8 cellular contexts compared by ENCODE assay signal in the genomic region with DNA sequence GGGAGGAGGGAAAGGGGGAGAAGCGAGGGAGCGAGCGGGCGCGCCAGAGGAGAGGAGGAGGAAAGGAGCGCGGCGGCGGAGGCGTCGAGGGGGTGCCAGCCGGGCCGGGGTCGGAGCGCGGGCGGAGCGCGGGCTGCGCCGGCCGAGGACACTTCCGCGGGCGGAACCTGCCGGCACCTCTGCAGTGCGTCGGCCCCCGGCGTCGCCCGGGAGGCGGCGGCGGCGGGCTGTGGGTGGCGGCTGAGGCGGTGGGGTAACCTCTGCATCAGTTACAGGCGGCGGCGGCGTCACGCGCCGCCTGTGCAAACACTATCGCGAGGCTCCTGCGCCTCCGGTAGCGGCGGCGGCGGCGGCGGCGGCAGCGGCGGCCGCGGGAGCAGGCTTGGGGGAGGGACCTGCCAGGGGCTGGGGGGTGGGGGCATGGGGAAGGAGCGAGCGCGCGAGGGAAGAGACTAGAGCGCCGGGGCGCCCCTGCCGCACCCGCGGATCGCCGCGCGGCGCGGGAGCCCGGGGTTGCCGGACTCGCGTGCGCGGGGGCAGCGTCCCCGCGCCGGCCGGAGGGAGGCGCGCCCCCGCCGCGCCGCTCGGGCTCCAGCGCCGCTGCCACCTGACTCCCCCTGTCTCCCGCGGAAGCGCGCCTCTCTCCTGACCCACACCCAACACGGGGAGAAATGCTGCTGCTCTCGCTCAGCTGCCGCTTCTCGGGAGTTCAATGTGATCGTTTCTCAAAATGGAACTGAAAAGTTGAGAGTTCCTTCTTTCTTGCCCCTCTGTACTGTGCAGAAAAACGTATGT. TPM values are rescaled to one million over a fixed set of nuclear protein-coding genes. Genes with fewer than 3 reads are reported as not detected.
DNase-seq lines count a peak whose midpoint lies in the region; ATAC-seq and TF ChIP-seq lines count a peak whose summit lies in the region.

TLK1 (minus strand) TSS at position 264 of the 795 bp plus-strand sequence. CDS start 465 bp downstream, outside the sequence.

- TF ChIP-seq POLR2A in GM10847 (IDR thresholded peaks at IDR 0.05; ENCODE audit: extremely low read depth, insufficient read length) = peak; percentile 27

- H3K27me3 Mint-ChIP-seq in T-cell (no peaks in the 10 kb centered on the region), progenitor cell of endocrine pancreas (no peaks in the 10 kb centered on the region)

- H3K4me3 ChIP-seq in heart right ventricle (peak within 1 kb of the TSS; percentile 63 to 88 (median 80)), upper lobe of right lung (peak within 1 kb of the TSS; percentile 77)

- peak; percentile 61 for ATAC-seq in HG02571 (IDR thresholded peaks at IDR 0.05; ENCODE audit: unreplicated experiment)
- peak; percentile 74 to 81 (median 80) for ATAC-seq in T-cell (replicated peaks in 1 of 4)
- ATAC-seq in heart right ventricle = peak; percentile 75 to 84 (median 81)
- peak; percentile 90 for ATAC-seq in upper lobe of right lung

- 0 to 1% (median 1%) methylated on average over 59 to 106 of the region's 106 CpGs for WGBS in adipose tissue, 3 donors
- WGBS in heart right ventricle, 2 donors = 0% methylated on average over 54 to 106 of the region's 106 CpGs

- H3K4me1 ChIP-seq in heart right ventricle (peaks cover 0 to 47% (median 14%) of the 10 kb centered on the region in 9 donors), upper lobe of right lung (peaks cover 11% of the 10 kb centered on the region)

- POLR2A ChIA-PET in T-cell (lab: Charles Lee) = interaction anchor here (0.6 to 0.7 kb wide), 6 partner anchors 44 to 1334 kb away, joined by 3 to 6 read pairs (median 4); partner anchors contain the start of gene UBR3 (in 1 of the 2)

- H3K27ac Mint-ChIP-seq in T-cell = peak within 1 kb of the TSS; percentile 92 to 95
- peak within 1 kb of the TSS; percentile 97 for H3K27ac Mint-ChIP-seq in progenitor cell of endocrine pancreas

- peak within 1 kb of the TSS; percentile 93 to 98 (median 95) for H3K4me3 Mint-ChIP-seq in T-cell
- peak within 1 kb of the TSS; percentile 94 for H3K4me3 Mint-ChIP-seq in progenitor cell of endocrine pancreas (ENCODE audit: low read depth)

- H3K4me1 Mint-ChIP-seq in T-cell = peaks cover 60 to 74% (median 61%) of the 10 kb centered on the region in 3 donors
- peaks cover 18% of the 10 kb centered on the region for H3K4me1 Mint-ChIP-seq in progenitor cell of endocrine pancreas (ENCODE audit: low read depth)

- H3K27me3 ChIP-seq in heart right ventricle (no peaks in the 10 kb centered on the region), upper lobe of right lung (no peaks in the 10 kb centered on the region)

- CTCF ChIA-PET in T-cell (lab: Charles Lee) = interaction anchor here (0.6 to 0.7 kb wide), 7 partner anchors 74 to 256 kb away, joined by 4 to 5 read pairs (median 4); no protein-coding TSS in a partner anchor

- H3K36me3 ChIP-seq in heart right ventricle (no peaks in the 10 kb centered on the region), upper lobe of right lung (no peaks in the 10 kb centered on the region)

- H3K36me3 Mint-ChIP-seq in T-cell (no peaks in the 10 kb centered on the region), progenitor cell of endocrine pancreas (ENCODE audit: insufficient read depth) (no peaks in the 10 kb centered on the region)

- no peaks in the 10 kb centered on the region for H3K9me3 Mint-ChIP-seq in T-cell
- no peaks in the 10 kb centered on the region for H3K9me3 Mint-ChIP-seq in progenitor cell of endocrine pancreas (ENCODE audit: low read depth)

- TF ChIP-seq CTCF in heart right ventricle (IDR thresholded peaks at IDR 0.05) = peak in 2 of 9 donors; percentile 13 to 14
- TF ChIP-seq CTCF in progenitor cell of endocrine pancreas (IDR thresholded peaks at IDR 0.05; ENCODE audit: unreplicated experiment) = no peak
- TF ChIP-seq CTCF in upper lobe of right lung (IDR thresholded peaks at IDR 0.05) = no peak

- peak within 1 kb of the TSS; percentile 78 for H3K27ac ChIP-seq in adipose tissue (ENCODE audit: low read depth, low read length)
- H3K27ac ChIP-seq in heart right ventricle = peak within 1 kb of the TSS; percentile 90 to 96 (median 93)
- peak within 1 kb of the TSS; percentile 90 for H3K27ac ChIP-seq in upper lobe of right lung

- intact Hi-C loops in heart right ventricle (cut with DNase I) = loop anchor here in 7 of 10 donors (1.0 to 10.0 kb wide), 10 partner anchors 104 to 274 kb away; partner anchors contain the start of genes DCAF17 (in 3 of the 7), METTL8 (in 3 of the 7) and GORASP2 (in 1 of the 7)
- intact Hi-C loops in upper lobe of right lung (cut with DNase I) = no loop called here

- DNase-seq in NCI-H1048 (lab: John Stamatoyannopoulos, UW) (peak; percentile 18), T-cell (peak; percentile 58 to 83 (median 75)), heart right ventricle (peak; percentile 67 to 77), progenitor cell of endocrine pancreas (ENCODE audit: low spot score, unreplicated experiment) (peak; percentile 56), upper lobe of right lung (peak; percentile 91)

- H3K9me3 ChIP-seq in heart right ventricle (no peaks in the 10 kb centered on the region), upper lobe of right lung (no peaks in the 10 kb centered on the region)

RNA-seq across cellular contexts. Expression of gene TLK1, which starts in this region (rescaled TPM):
- total RNA-seq in T-cell (100 to 1,000 TPM; 112 to 129 (median 120) TPM), heart right ventricle (10 to 100 TPM; 27.6 to 41.8 (median 31.8) TPM), progenitor cell of endocrine pancreas (75.2 and 76.8 TPM in 2 replicates), upper lobe of right lung (58.1 TPM)
- polyA plus RNA-seq in adipose tissue (1 to 10 TPM; 6.4 to 9.9 (median 6.7) TPM), heart right ventricle (10 to 100 TPM in 1 of 2 donors, 1 to 10 TPM in 1; 5.8 to 11.6 TPM)

Comparison
In these comparisons a context has a peak if more than half of its experiments do, and no peak if none do; other contexts are left out.
1. Peak in every context shown above with its lines: DNase-seq, ATAC-seq, H3K4me3 ChIP-seq and H3K27ac ChIP-seq.
2. DNase-seq: peak in every context shown above with its lines; median percentile 91 in upper lobe of right lung; 75 in T-cell; 72 in heart right ventricle; 56 in progenitor cell of endocrine pancreas; 18 in NCI-H1048.